23 cellular contexts compared by ENCODE assay signal in the genomic region with DNA sequence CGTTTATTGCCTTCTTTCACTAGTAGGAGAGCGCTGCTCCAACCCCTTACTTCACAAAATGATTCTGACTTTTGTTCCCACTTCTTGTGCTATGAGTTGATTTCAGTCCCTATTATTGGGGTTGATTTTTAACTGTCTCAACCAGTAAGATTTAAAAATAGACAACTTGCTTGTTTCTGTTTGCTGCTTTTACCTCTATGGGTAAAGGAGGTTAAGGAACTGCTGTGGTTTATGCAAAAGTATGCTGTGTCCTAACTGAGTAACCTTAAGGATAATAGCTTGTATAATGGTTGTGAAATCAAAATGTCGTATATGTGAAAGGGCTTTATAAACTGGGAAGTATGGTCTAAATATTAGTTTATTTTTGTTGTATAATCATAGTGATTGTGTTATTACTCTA. TPM values are rescaled to one million over a fixed set of nuclear protein-coding genes. Genes with fewer than 3 reads are reported as not detected.
A peak's percentile ranks its signal among the peaks of the same experiment; 100 is the strongest.
DNase-seq lines count a peak whose midpoint lies in the region; ATAC-seq and TF ChIP-seq lines count a peak whose summit lies in the region.
"Had no signal": no experiment of that assay in that cellular context is flagged by ENCODE, and none has a peak within 500 bp of the region (broad histone marks: within the 10 kb centered on the region; RNA-seq: fewer than 3 reads in every experiment).

No MANE protein-coding gene starts in this region.

- H3K27me3 Mint-ChIP-seq in CD14-positive monocyte (ENCODE audit: low read depth in 3 of 3): no peaks in the 10 kb centered on the region
- no peaks in the 10 kb centered on the region for H3K27me3 Mint-ChIP-seq in natural killer cell treated with Interleukin-12 subunit alpha and Interleukin-12 subunit beta and Interleukin-15 and Interleukin-18, amount 100 ng/mL, for 72 hours
- H3K27me3 Mint-ChIP-seq: activated naive CD8-positive, alpha-beta T cell treated with anti-CD3 and anti-CD28 coated beads for 36 hours; effector memory CD8-positive, alpha-beta T cell; stimulated activated naive B cell treated with anti-CD40 and anti-IgM and Interleukin-4, amounts not matched to agents 10 μg/mL and 1 μg/mL and 100 μg/mL, for 72 hours had no signal

- no peaks in the 10 kb centered on the region for H3F3A ChIP-seq in MM.1S (ENCODE audit: insufficient read depth, low read length)

- no peak overlapping the region for H3K9ac ChIP-seq in MM.1S (ENCODE audit: low read length)
- H3K9ac ChIP-seq: neural progenitor cell had no signal

- H3K4me1 ChIP-seq in MM.1S (ENCODE audit: low read length): peaks cover 12% of the 10 kb centered on the region; the same call in 1 of the 2 replicates
- H3K4me1 ChIP-seq: BE2C, HAP-1, neural progenitor cell had no signal

- no peaks in the 10 kb centered on the region for H4K20me1 ChIP-seq in MM.1S (ENCODE audit: insufficient read depth, low read length)

- H3K9me3 Mint-ChIP-seq in CD14-positive monocyte: peaks cover 8 to 28% (median 20%) of the 10 kb centered on the region in 7 donors
- H3K9me3 Mint-ChIP-seq in natural killer cell treated with Interleukin-12 subunit alpha and Interleukin-12 subunit beta and Interleukin-15 and Interleukin-18, amount 100 ng/mL, for 72 hours: peaks cover 1% of the 10 kb centered on the region
- H3K9me3 Mint-ChIP-seq: effector memory CD8-positive, alpha-beta T cell had no signal

- H3K9me2 ChIP-seq in MM.1S (replicated peaks; ENCODE audit: insufficient read depth, low read length): no peaks in the 10 kb centered on the region

- H3K36me3 Mint-ChIP-seq in CD14-positive monocyte: peaks cover 9 to 22% of the 10 kb centered on the region in 2 donors
- peaks cover 28% of the 10 kb centered on the region for H3K36me3 Mint-ChIP-seq in natural killer cell treated with Interleukin-12 subunit alpha and Interleukin-12 subunit beta and Interleukin-15 and Interleukin-18, amount 100 ng/mL, for 72 hours

- peak overlapping the region; percentile 11; the same call in 1 of the 2 replicates for H3K27ac ChIP-seq in MM.1S (ENCODE audit: low read length)
- H3K27ac ChIP-seq: neural progenitor cell, RWPE1 had no signal

- ATAC-seq in GM18867 (IDR thresholded peaks at IDR 0.05; ENCODE audit: unreplicated experiment) (peak; percentile 57), GM21367 (IDR thresholded peaks at IDR 0.05; ENCODE audit: unreplicated experiment) (peak; percentile 73), HG02870 (IDR thresholded peaks at IDR 0.05; ENCODE audit: unreplicated experiment) (peak; percentile 73)
- ATAC-seq in natural killer cell treated with Interleukin-12 subunit alpha and Interleukin-12 subunit beta and Interleukin-15 and Interleukin-18, amount 100 ng/mL, for 72 hours: no peak
- ATAC-seq: activated CD4-positive, CD25-positive, alpha-beta regulatory T cell treated with anti-CD3 and anti-CD28 coated beads, Interleukin-2, amount 50 U/mL, for 24 hours; effector memory CD8-positive, alpha-beta T cell; sciatic nerve; stimulated activated naive B cell treated with anti-CD40 and anti-IgM and Interleukin-4, amounts not matched to agents 10 μg/mL and 1 μg/mL and 100 μg/mL, for 72 hours had no signal

- no peaks in the 10 kb centered on the region for H3K9me3 ChIP-seq in MM.1S (replicated peaks; ENCODE audit: insufficient read depth, low read length)
- H3K9me3 ChIP-seq: BE2C had no signal

- H3K36me3 ChIP-seq in MM.1S (replicated peaks; ENCODE audit: insufficient read depth, low read length): no peaks in the 10 kb centered on the region
- H3K36me3 ChIP-seq: BE2C, HAP-1 had no signal

- peak overlapping the region; percentile 22; the same call in 1 of the 2 replicates for H3K4me2 ChIP-seq in MM.1S (ENCODE audit: low read depth, low read length)
- H3K4me2 ChIP-seq: neural progenitor cell had no signal

- H3K27me3 ChIP-seq in MM.1S (replicated peaks; ENCODE audit: insufficient read depth, low read length): no peaks in the 10 kb centered on the region
- H3K27me3 ChIP-seq: BE2C, neural progenitor cell had no signal

- H2AFZ ChIP-seq in MM.1S (ENCODE audit: low read length): no peak overlapping the region
- H2AFZ ChIP-seq: neural progenitor cell had no signal

- H3K27ac Mint-ChIP-seq in CD14-positive monocyte: no peak overlapping the region
- H3K27ac Mint-ChIP-seq in natural killer cell treated with Interleukin-12 subunit alpha and Interleukin-12 subunit beta and Interleukin-15 and Interleukin-18, amount 100 ng/mL, for 72 hours: no peak overlapping the region
- H3K27ac Mint-ChIP-seq: activated naive CD8-positive, alpha-beta T cell treated with anti-CD3 and anti-CD28 coated beads for 36 hours; effector memory CD8-positive, alpha-beta T cell; neural progenitor cell; stimulated activated naive B cell treated with anti-CD40 and anti-IgM and Interleukin-4, amounts not matched to agents 10 μg/mL and 1 μg/mL and 100 μg/mL, for 72 hours; T-helper 1 cell treated with Interleukin-12 subunit alpha and Interleukin-12 subunit beta and Interleukin-4 antibody, amounts not matched to agents 30 μg/mL and 1 μg/mL, for 36 hours had no signal

- H3K4me1 Mint-ChIP-seq in CD14-positive monocyte: no peaks in the 10 kb centered on the region
- peaks cover 0 to 6% of the 10 kb centered on the region in 2 donors for H3K4me1 Mint-ChIP-seq in natural killer cell treated with Interleukin-12 subunit alpha and Interleukin-12 subunit beta and Interleukin-15 and Interleukin-18, amount 100 ng/mL, for 72 hours (ENCODE audit: low read depth in 2 of 2)
- H3K4me1 Mint-ChIP-seq: neural progenitor cell had no signal

- intact Hi-C loops in CD14-positive monocyte (cut with micrococcal nuclease): no loop called here

- no peak overlapping the region for H3K4me3 ChIP-seq in MM.1S (ENCODE audit: low read length)
- H3K4me3 ChIP-seq: HAP-1, neural progenitor cell had no signal

- DNase-seq in MM.1S: peak; percentile 21
- no peak for DNase-seq in CD14-positive monocyte (ENCODE audit: low spot score)
- no peak for DNase-seq in natural killer cell treated with Interleukin-12 subunit alpha and Interleukin-12 subunit beta and Interleukin-15 and Interleukin-18, amount 100 ng/mL, for 72 hours (ENCODE audit: low spot score)
- DNase-seq in NCI-H69 (lab: John Stamatoyannopoulos, UW): no peak
- DNase-seq in hypothalamus (lab: John Stamatoyannopoulos, UW): no peak
- DNase-seq: activated naive CD8-positive, alpha-beta T cell treated with anti-CD3 and anti-CD28 coated beads for 36 hours; activated T-cell treated with anti-CD3 and anti-CD28 coated beads for 4 hours; BE2C; effector memory CD8-positive, alpha-beta T cell; foreskin fibroblast; KBM-7; NCI-H187; NCI-H526 treated with DMSO at 0.1 percent for 48 hours; stimulated activated naive B cell treated with anti-CD40 and anti-IgM and Interleukin-4, amounts not matched to agents 10 μg/mL and 1 μg/mL and 100 μg/mL, for 72 hours had no signal

- peaks cover 24% of the 10 kb centered on the region for H3K79me2 ChIP-seq in MM.1S (ENCODE audit: low read length)

- TF ChIP-seq CTCF in MM.1S (IDR thresholded peaks at IDR 0.05; ENCODE audit: low read length) (no peak), CD14-positive monocyte (IDR thresholded peaks at IDR 0.05) (no peak)

- H3K4me3 Mint-ChIP-seq in CD14-positive monocyte: no peak overlapping the region
- no peak overlapping the region for H3K4me3 Mint-ChIP-seq in natural killer cell treated with Interleukin-12 subunit alpha and Interleukin-12 subunit beta and Interleukin-15 and Interleukin-18, amount 100 ng/mL, for 72 hours
- H3K4me3 Mint-ChIP-seq: activated naive CD8-positive, alpha-beta T cell treated with anti-CD3 and anti-CD28 coated beads for 36 hours; effector memory CD8-positive, alpha-beta T cell; neural progenitor cell; stimulated activated naive B cell treated with anti-CD40 and anti-IgM and Interleukin-4, amounts not matched to agents 10 μg/mL and 1 μg/mL and 100 μg/mL, for 72 hours; T-helper 1 cell treated with Interleukin-12 subunit alpha and Interleukin-12 subunit beta and Interleukin-4 antibody, amounts not matched to agents 30 μg/mL and 1 μg/mL, for 36 hours had no signal

RNA-seq across cellular contexts. Expression of a gene that starts 22.6 kb away (rescaled TPM):
- polyA plus RNA-seq in CD14-positive monocyte: under 1 TPM; 0.55 to 0.64 TPM
- 10 to 100 TPM; 20.4 to 29.0 TPM for total RNA-seq in natural killer cell treated with Interleukin-12 subunit alpha and Interleukin-12 subunit beta and Interleukin-15 and Interleukin-18, amount 100 ng/mL, for 72 hours

Comparison
In these comparisons a context has a peak if more than half of its experiments do, and no peak if none do; other contexts are left out.
1. ATAC-seq: peak in GM18867 (single experiment), GM21367 (single experiment) and HG02870 (single experiment); none in natural killer cell treated with Interleukin-12 subunit alpha and Interleukin-12 subunit beta and Interleukin-15 and Interleukin-18, amount 100 ng/mL, for 72 hours (0 of 2).